In genomic region chr1:11786168-11786567, GRCh38 we compare ENCODE assay signal across 1 cellular context.
TF ChIP-seq lines count a peak whose summit lies in the region.

No MANE protein-coding gene starts in this region.

TF ChIP-seq in K562, 482 proteins besides CTCF, POLR2A, EP300 and RAD21 (continued from another document and continues in another):
- TF ChIP-seq BCL6 (CRISPR knock-in tag; IDR thresholded peaks at IDR 0.05) (no peak), XRCC3 (IDR thresholded peaks at IDR 0.05) (no peak), SP2 (IDR thresholded peaks at IDR 0.05; ENCODE audit: extremely low read depth, low read depth, low read length, poor library complexity, severe bottlenecking) (no peak), ZNF263 (CRISPR knock-in tag; IDR thresholded peaks at IDR 0.05; ENCODE audit: borderline replicate concordance) (no peak), SRF (CRISPR knock-in tag; IDR thresholded peaks at IDR 0.05) (no peak), ERF (CRISPR knock-in tag; IDR thresholded peaks at IDR 0.05) (peak; percentile 32; the same call in 1 of the 2 replicates), L3MBTL2 (IDR thresholded peaks at IDR 0.05) (peak; percentile 13; the same call in 1 of the 2 replicates), ZNF12 (CRISPR knock-in tag; IDR thresholded peaks at IDR 0.05) (no peak), FOXJ2 (tag; IDR thresholded peaks at IDR 0.05) (no peak), MEF2A (IDR thresholded peaks at IDR 0.05; ENCODE audit: control insufficient read depth, low read depth, low read length) (no peak), TRIM28 (IDR thresholded peaks at IDR 0.05) (no peak), ESRRB (CRISPR knock-in tag; IDR thresholded peaks at IDR 0.05; ENCODE audit: borderline replicate concordance) (0 out of 2 replicates have a peak, but pooled peaks have one; percentile 9), TBL1XR1 (IDR thresholded peaks at IDR 0.05; ENCODE audit: low read length in 2 of 2) (no peak), TCF3 (CRISPR knock-in tag; IDR thresholded peaks at IDR 0.05) (0 out of 2 replicates have a peak, but pooled peaks have one; percentile 15), NCOR1 (IDR thresholded peaks at IDR 0.05) (0 out of 2 replicates have a peak, but pooled peaks have one; percentile 16), THAP7 (CRISPR knock-in tag; IDR thresholded peaks at IDR 0.05) (no peak), MYC (IDR thresholded peaks at IDR 0.05; ENCODE audit: low read depth, low read length) (no peak), MYC (CRISPR knock-in tag; IDR thresholded peaks at IDR 0.05; ENCODE audit: borderline replicate concordance, low read depth) (no peak), HNRNPUL1 (IDR thresholded peaks at IDR 0.05; ENCODE audit: low read length) (no peak), STAT6 (CRISPR knock-in tag; IDR thresholded peaks at IDR 0.05) (no peak), NFIX (CRISPR knock-in tag; IDR thresholded peaks at IDR 0.05; ENCODE audit: low read depth) (no peak), THRA (IDR thresholded peaks at IDR 0.05) (no peak), NR2F6 (CRISPR knock-in tag; IDR thresholded peaks at IDR 0.05) (no peak), E2F6 (IDR thresholded peaks at IDR 0.05; ENCODE audit: borderline replicate concordance in 1 of 2, extremely low read depth in 1 of 2, insufficient read depth in 1 of 2, insufficient read length in 1 of 2, low read depth in 1 of 2, low read length in 1 of 2, poor library complexity in 1 of 2, severe bottlenecking in 1 of 2) (no peak), RB1 (IDR thresholded peaks at IDR 0.05; ENCODE audit: low read depth) (no peak), SMAD3 (CRISPR knock-in tag; conservative IDR thresholded peaks at IDR 0.05) (no peak), ZNF830 (CRISPR knock-in tag; IDR thresholded peaks at IDR 0.05) (no peak), ZKSCAN3 (CRISPR knock-in tag; IDR thresholded peaks at IDR 0.05) (no peak), ZNF347 (CRISPR knock-in tag; IDR thresholded peaks at IDR 0.05; ENCODE audit: low read depth) (no peak), HSF4 (CRISPR knock-in tag; IDR thresholded peaks at IDR 0.05; ENCODE audit: borderline replicate concordance) (no peak), ZZZ3 (IDR thresholded peaks at IDR 0.05) (no peak), ZNF197 (CRISPR knock-in tag; IDR thresholded peaks at IDR 0.05; ENCODE audit: low read depth) (no peak), JUND (IDR thresholded peaks at IDR 0.05; ENCODE audit: borderline replicate concordance, low read depth, low read length) (no peak), JUND (tag; IDR thresholded peaks at IDR 0.05; ENCODE audit: borderline replicate concordance, low read depth, low read length) (no peak; the same call in 2 of the 3 replicates), ZNF77 (CRISPR knock-in tag; IDR thresholded peaks at IDR 0.05) (no peak), SOX6 (IDR thresholded peaks at IDR 0.05) (no peak), E4F1 (CRISPR knock-in tag; IDR thresholded peaks at IDR 0.05; ENCODE audit: borderline replicate concordance) (no peak), HEY1 (CRISPR knock-in tag; IDR thresholded peaks at IDR 0.05; ENCODE audit: borderline replicate concordance) (no peak), MLX (CRISPR knock-in tag; conservative IDR thresholded peaks at IDR 0.05) (no peak), ZNF398 (CRISPR knock-in tag; IDR thresholded peaks at IDR 0.05) (no peak), YBX1 (IDR thresholded peaks at IDR 0.05) (no peak), CREB1 (IDR thresholded peaks at IDR 0.05) (no peak), CREB1 (CRISPR knock-in tag; IDR thresholded peaks at IDR 0.05) (no peak), ZNF134 (CRISPR knock-in tag; conservative IDR thresholded peaks at IDR 0.05) (no peak), XRCC5 (IDR thresholded peaks at IDR 0.05; ENCODE audit: low read depth, low read length) (no peak), POLR2AphosphoS2 (IDR thresholded peaks at IDR 0.05; ENCODE audit: low read length) (peak; percentile 72), DACH1 (IDR thresholded peaks at IDR 0.05; ENCODE audit: partially characterized antibody) (no peak), ZBTB8A (IDR thresholded peaks at IDR 0.05; ENCODE audit: partially characterized antibody) (no peak), ELF4 (CRISPR knock-in tag; IDR thresholded peaks at IDR 0.05) (no peak), ZBTB11 (CRISPR knock-in tag; IDR thresholded peaks at IDR 0.05) (0 out of 6 replicates have a peak, but pooled peaks of 1 of the 3 experiments have one; percentile 29), ZNF3 (CRISPR knock-in tag; IDR thresholded peaks at IDR 0.05) (0 out of 2 replicates have a peak, but pooled peaks have one; percentile 17), ELK3 (CRISPR knock-in tag; IDR thresholded peaks at IDR 0.05) (no peak), ETV6 (IDR thresholded peaks at IDR 0.05; ENCODE audit: borderline replicate concordance in 1 of 2, low read depth in 2 of 2, low read length in 1 of 2) (no peak), ETV6 (CRISPR knock-in tag; IDR thresholded peaks at IDR 0.05; ENCODE audit: borderline replicate concordance) (no peak), SMAD4 (CRISPR knock-in tag; conservative IDR thresholded peaks at IDR 0.05) (peak; percentile 52; the same call in 1 of the 2 replicates), FOXM1 (IDR thresholded peaks at IDR 0.05; ENCODE audit: low read depth) (no peak), FOXM1 (CRISPR knock-in tag; IDR thresholded peaks at IDR 0.05; ENCODE audit: low read depth) (no peak), CCAR2 (IDR thresholded peaks at IDR 0.05; ENCODE audit: low read depth, low read length) (no peak), ZFP36 (IDR thresholded peaks at IDR 0.05; ENCODE audit: low read depth, low read length, partially characterized antibody) (no peak)
